8 cellular contexts compared by ENCODE assay signal in the genomic region with DNA sequence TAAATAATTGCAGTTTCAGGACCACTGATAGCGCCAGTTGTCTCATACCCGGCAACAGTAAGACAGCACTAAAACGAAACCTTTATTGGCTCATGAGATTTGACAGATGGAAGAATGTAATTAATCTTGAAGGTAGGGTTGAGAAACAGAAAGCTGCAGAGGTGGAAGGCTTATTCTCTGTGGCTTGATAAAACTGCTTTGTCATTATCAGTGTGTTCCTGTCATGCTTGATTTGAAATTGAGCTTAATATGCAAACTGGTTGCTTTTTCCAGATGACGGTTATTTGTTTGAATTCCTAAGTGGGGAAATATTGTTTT. TPM values are rescaled to one million over a fixed set of nuclear protein-coding genes. Genes with fewer than 3 reads are reported as not detected.
A peak's percentile ranks its signal among the peaks of the same experiment; 100 is the strongest.
DNase-seq lines count a peak whose midpoint lies in the region; ATAC-seq and TF ChIP-seq lines count a peak whose summit lies in the region.

No MANE protein-coding gene starts in this region.

- H3K27ac Mint-ChIP-seq in activated naive CD8-positive, alpha-beta T cell treated with anti-CD3 and anti-CD28 coated beads, Interleukin-2, amount 50 U/mL, for 24 hours = peak overlapping the region; percentile 91

- ATAC-seq in activated naive CD8-positive, alpha-beta T cell treated with anti-CD3 and anti-CD28 coated beads, Interleukin-2, amount 50 U/mL, for 24 hours = peak; percentile 51
- peak in 1 of 2 donors; percentile 4 for ATAC-seq in right cardiac atrium
- no peak for ATAC-seq in GM21723 (IDR thresholded peaks at IDR 0.05; ENCODE audit: unreplicated experiment)
- no peak for ATAC-seq in HG03439 (IDR thresholded peaks at IDR 0.05; ENCODE audit: unreplicated experiment)

- DNase-seq in GM10266 (ENCODE audit: extremely low spot score) (peak; percentile 52), NCI-H1694 treated with DMSO at 0.1 percent for 48 hours (lab: John Stamatoyannopoulos, UW) (peak; percentile 34), right cardiac atrium (no peak), skeletal muscle cell (ENCODE audit: low read depth) (no peak), pons (ENCODE audit: low spot score) (no peak)
- DNase-seq in activated naive CD8-positive, alpha-beta T cell treated with anti-CD3 and anti-CD28 coated beads, Interleukin-2, amount 50 U/mL, for 24 hours = no peak

- H3K27me3 ChIP-seq in right cardiac atrium (ENCODE audit: control insufficient read depth, insufficient read depth) = no peaks in the 10 kb centered on the region

- H3K4me1 Mint-ChIP-seq in activated naive CD8-positive, alpha-beta T cell treated with anti-CD3 and anti-CD28 coated beads, Interleukin-2, amount 50 U/mL, for 24 hours = peaks cover 48% of the 10 kb centered on the region

- peak overlapping the region; percentile 88 for H3K4me3 ChIP-seq in right cardiac atrium (ENCODE audit: low read length)
- H3K4me3 ChIP-seq in skeletal muscle cell (ENCODE audit: low read depth, low read length) = peak overlapping the region; percentile 67

- intact Hi-C loops in right cardiac atrium (cut with DNase I) = loop anchor here in 2 of 4 donors (5.0 kb wide), 1 partner anchor 38 kb away; a partner anchor contains a TSS

- WGBS in right cardiac atrium = 13% methylated on average over 4 of the region's 4 CpGs

- no peak for TF ChIP-seq CTCF in GM10266 (IDR thresholded peaks at IDR 0.05; ENCODE audit: control insufficient read depth, insufficient read depth, low read depth, missing control alignments)

- no peaks in the 10 kb centered on the region for H3K9me3 ChIP-seq in right cardiac atrium (ENCODE audit: control insufficient read depth, low read length)

- no peaks in the 10 kb centered on the region for H3K9me3 Mint-ChIP-seq in activated naive CD8-positive, alpha-beta T cell treated with anti-CD3 and anti-CD28 coated beads, Interleukin-2, amount 50 U/mL, for 24 hours

- H3K27ac ChIP-seq in right cardiac atrium (ENCODE audit: low read length) = no peak overlapping the region

- peak overlapping the region; percentile 88 for H3K4me3 Mint-ChIP-seq in activated naive CD8-positive, alpha-beta T cell treated with anti-CD3 and anti-CD28 coated beads, Interleukin-2, amount 50 U/mL, for 24 hours

- no peaks in the 10 kb centered on the region for H3K36me3 Mint-ChIP-seq in activated naive CD8-positive, alpha-beta T cell treated with anti-CD3 and anti-CD28 coated beads, Interleukin-2, amount 50 U/mL, for 24 hours (ENCODE audit: low read depth)

- H3K27me3 Mint-ChIP-seq in activated naive CD8-positive, alpha-beta T cell treated with anti-CD3 and anti-CD28 coated beads, Interleukin-2, amount 50 U/mL, for 24 hours = peaks cover 2% of the 10 kb centered on the region

- peaks cover 4% of the 10 kb centered on the region for H3K4me1 ChIP-seq in right cardiac atrium (ENCODE audit: control insufficient read depth, insufficient read depth, low read length)

RNA-seq across cellular contexts. Expression of a gene that starts 1.3 kb away (rescaled TPM):
- 10 to 100 TPM; 42.1 to 57.7 (median 48.8) TPM for total RNA-seq in right cardiac atrium
- 33.4 TPM for polyA plus RNA-seq in right cardiac atrium

RNA-seq across cellular contexts. Expression of a gene that starts 36.9 kb away (rescaled TPM):
- total RNA-seq in right cardiac atrium = 100 to 1,000 TPM; 173 to 256 (median 203) TPM
- polyA plus RNA-seq in right cardiac atrium = 153 TPM

Comparison
In these comparisons a context has a peak if more than half of its experiments do, and no peak if none do; other contexts are left out.
1. DNase-seq: peak in GM10266 (single experiment) and NCI-H1694 treated with DMSO at 0.1 percent for 48 hours (single experiment); none in activated naive CD8-positive, alpha-beta T cell treated with anti-CD3 and anti-CD28 coated beads, Interleukin-2, amount 50 U/mL, for 24 hours (single experiment), right cardiac atrium (0 of 3), skeletal muscle cell (single experiment) and pons (single experiment).